9 cellular contexts compared by ENCODE assay signal in genomic region chr10:80204801-80205477, GRCh38. TPM values are rescaled to one million over a fixed set of nuclear protein-coding genes. Genes with fewer than 3 reads are reported as not detected.
DNase-seq lines count a peak whose midpoint lies in the region; ATAC-seq, FAIRE-seq and TF ChIP-seq lines count a peak whose summit lies in the region.
"Had no signal": no experiment of that assay in that cellular context is flagged by ENCODE, and none has a peak within 500 bp of the region (broad histone marks: within the 10 kb centered on the region; RNA-seq: fewer than 3 reads in every experiment).

No MANE protein-coding gene starts in this region.

- peaks cover 50% of the 10 kb centered on the region for H4K20me1 ChIP-seq in PC-3 (ENCODE audit: low read length)
- peaks cover 27% of the 10 kb centered on the region for H4K20me1 ChIP-seq in K562 (replicated peaks; ENCODE audit: control insufficient read depth, insufficient read depth, low read length)

- ATAC-seq in HG02759 (IDR thresholded peaks at IDR 0.05; ENCODE audit: unreplicated experiment) (peak; percentile 46), PC-3 (peak; percentile 2), K562 (peak; percentile 64)

- POLR2A ChIA-PET in PC-3 (lab: Charles Lee; ENCODE audit: unreplicated experiment) = interaction anchor here (0.5 to 1.3 kb wide), 7 partner anchors 11 to 126 kb away, joined by 3 to 13 read pairs (median 3); partner anchors contain the start of gene TMEM254
- POLR2A ChIA-PET in K562 (lab: Yijun Ruan, JAX) = interaction anchor here (1.4 to 2.5 kb wide), 3 partner anchors 10 to 39 kb away, joined by 3 to 15 read pairs (median 6); no protein-coding TSS in a partner anchor

- no peak for FAIRE-seq in K562 (lab: Jason Lieb, UNC)
- FAIRE-seq in HTR-8/SVneo (lab: Jason Lieb, UNC) = no peak
- FAIRE-seq: G401.6 had no signal

- H3K27ac ChIP-seq in PC-3 (ENCODE audit: low read length) = peak overlapping the region; percentile 80
- peak overlapping the region; percentile 91 for H3K27ac ChIP-seq in K562 (ENCODE audit: extremely low read depth, low read depth, low read length)

- DNase-seq in NCI-H2227 (lab: John Stamatoyannopoulos, UW; ENCODE audit: unreplicated experiment) (peak; percentile 24), NCI-H2227 treated with DMSO at 0.1 percent for 48 hours (lab: John Stamatoyannopoulos, UW) (no peak), PC-3 (peak; percentile 75), K562 (ENCODE audit: extremely low read depth in 1 of 4, low spot score in 3 of 4) (peak; percentile 69 to 85 (median 78)), islet precursor cell (peak; percentile 64), HTR-8/SVneo (ENCODE audit: insufficient read length, low spot score) (no peak)
- peak; percentile 24 for DNase-seq in stimulated activated CD8-positive, alpha-beta memory T cell treated with anti-CD3 and anti-CD28 coated beads, Interleukin-4, amount 100 ng/mL, for 24 hours (ENCODE audit: low read depth)

- H3K9me3 ChIP-seq in PC-3 (ENCODE audit: low read length) (no peaks in the 10 kb centered on the region), K562 (replicated peaks; ENCODE audit: control insufficient read depth, insufficient read depth, low read depth, low read length) (no peaks in the 10 kb centered on the region)

- intact Hi-C loops in PC-3 (cut with micrococcal nuclease) = loop anchor here (1.0 to 5.0 kb wide), 6 partner anchors 9 to 760 kb away; partner anchors contain the start of genes TMEM254 and ZCCHC24
- intact Hi-C loops in K562 (cut with micrococcal nuclease) = loop anchor here (5.0 kb wide), 1 partner anchor 58 kb away; no protein-coding TSS in a partner anchor

- no peaks in the 10 kb centered on the region for H3K9me2 ChIP-seq in PC-3 (replicated peaks; ENCODE audit: low read length)

- H3K4me1 ChIP-seq in PC-3 (ENCODE audit: insufficient read depth, low read length) = peaks cover 81% of the 10 kb centered on the region
- peaks cover 51 to 68% of the 10 kb centered on the region in 2 experiments for H3K4me1 ChIP-seq in K562 (replicated peaks in 1 of 2; ENCODE audit: control insufficient read depth in 2 of 2, insufficient read depth in 2 of 2, low read length in 2 of 2)

- H2AFZ ChIP-seq in PC-3 (ENCODE audit: low read length) = no peak overlapping the region; the same call in 1 of the 2 replicates
- peak overlapping the region; percentile 99 for H2AFZ ChIP-seq in K562 (ENCODE audit: low read depth, low read length)

- no peaks in the 10 kb centered on the region for H3K27me3 ChIP-seq in PC-3 (ENCODE audit: low read length)
- H3K27me3 ChIP-seq in K562 (ENCODE audit: control insufficient read depth in 2 of 2, insufficient read depth in 2 of 2, low read length in 2 of 2) = no peaks in the 10 kb centered on the region

- BruUV-seq in PC-3 (replicated peaks; lab: Mats Ljungman, UMichigan) = no TSS peak
- no TSS peak for BruUV-seq in K562 (replicated peaks; lab: Mats Ljungman, UMichigan)

- H3K79me2 ChIP-seq in PC-3 (ENCODE audit: low read length) (peaks cover 95% of the 10 kb centered on the region), K562 (ENCODE audit: control insufficient read depth, insufficient read depth, low read length) (peaks cover 62% of the 10 kb centered on the region)

- under 1% methylated on average over 41 of the region's 63 CpGs for WGBS in K562 (ENCODE audit: insufficient coverage, low coverage, missing lambda C conversion rate)

- TF ChIP-seq RAD21 in K562 (CRISPR knock-in tag; conservative IDR thresholded peaks at IDR 0.05 in 1 of 2, IDR thresholded peaks at IDR 0.05 in 1 of 2) = no peak

- TF ChIP-seq EP300 in K562 (IDR thresholded peaks at IDR 0.05; ENCODE audit: low read length) = no peak

- CTCF ChIA-PET in PC-3 (lab: Charles Lee) = interaction anchor here (0.6 to 1.2 kb wide), 2 partner anchors 43 to 1048 kb away, joined by 3 to 4 read pairs; no protein-coding TSS in a partner anchor
- CTCF ChIA-PET in K562 (lab: Yijun Ruan, JAX; ENCODE audit: low intra/inter-chr PET ratio) = no interaction called here

- H3F3A ChIP-seq in PC-3 (ENCODE audit: low read length, unreplicated experiment) = peaks cover 4% of the 10 kb centered on the region

- peaks cover 14% of the 10 kb centered on the region; the same call in 1 of the 2 replicates for H3K36me3 ChIP-seq in PC-3 (ENCODE audit: low read depth, low read length)
- H3K36me3 ChIP-seq in K562 (ENCODE audit: control insufficient read depth, insufficient read depth, low read length) = peaks cover 11% of the 10 kb centered on the region

- H3K4me3 ChIP-seq in PC-3 (ENCODE audit: low read length) (peak overlapping the region; percentile 69), K562 (peak overlapping the region; percentile 86)

- H3K4me2 ChIP-seq in PC-3 (ENCODE audit: low read length) (peak overlapping the region; percentile 77), K562 (ENCODE audit: insufficient read depth, low read length) (peak overlapping the region; percentile 96)

- peak overlapping the region; percentile 74 for H3K9ac ChIP-seq in PC-3 (ENCODE audit: low read length)
- H3K9ac ChIP-seq in K562 (ENCODE audit: insufficient read depth in 1 of 2, low read depth in 2 of 2, low read length in 2 of 2) = peak overlapping the region; percentile 87 to 95

- in situ Hi-C loops in K562 (cut with MboI) = no loop called here

- no peak for TF ChIP-seq CTCF in PC-3 (conservative IDR thresholded peaks at IDR 0.05; ENCODE audit: low read depth, low read length)
- no peak for TF ChIP-seq CTCF in K562 (IDR thresholded peaks at IDR 0.05 in 2 of 3, conservative IDR thresholded peaks at IDR 0.05 in 1 of 3; ENCODE audit: insufficient read depth in 2 of 3, low read depth in 1 of 3, low read length in 3 of 3)

- peaks cover 3% of the 10 kb centered on the region for H3K9me1 ChIP-seq in K562 (ENCODE audit: control insufficient read depth, insufficient read depth, low read length)

- TF ChIP-seq POLR2A in K562 (conservative IDR thresholded peaks at IDR 0.05) = no peak

TF ChIP-seq in K562, 482 proteins besides CTCF, POLR2A, EP300 and RAD21 (continues in another document):
- TF ChIP-seq CXXC5 (CRISPR knock-in tag; IDR thresholded peaks at IDR 0.05) (peak; percentile 25), HDAC1 (IDR thresholded peaks at IDR 0.05) (0 out of 4 replicates have a peak, but pooled peaks of 1 of the 2 experiments have one; percentile 38), HNRNPK (IDR thresholded peaks at IDR 0.05; ENCODE audit: low read depth, low read length, poor library complexity, severe bottlenecking) (peak; percentile 76), SLC30A9 (CRISPR knock-in tag; IDR thresholded peaks at IDR 0.05) (no peak), E2F6 (IDR thresholded peaks at IDR 0.05; ENCODE audit: borderline replicate concordance in 1 of 2, extremely low read depth in 1 of 2, insufficient read depth in 1 of 2, insufficient read length in 1 of 2, low read depth in 1 of 2, low read length in 1 of 2, poor library complexity in 1 of 2, severe bottlenecking in 1 of 2) (peak; percentile 17 to 24), BRD4 (IDR thresholded peaks at IDR 0.05) (peak; percentile 19; the same call in 1 of the 2 replicates), IRF2 (CRISPR knock-in tag; IDR thresholded peaks at IDR 0.05) (no peak)
- TF ChIP-seq, protein P1, sequence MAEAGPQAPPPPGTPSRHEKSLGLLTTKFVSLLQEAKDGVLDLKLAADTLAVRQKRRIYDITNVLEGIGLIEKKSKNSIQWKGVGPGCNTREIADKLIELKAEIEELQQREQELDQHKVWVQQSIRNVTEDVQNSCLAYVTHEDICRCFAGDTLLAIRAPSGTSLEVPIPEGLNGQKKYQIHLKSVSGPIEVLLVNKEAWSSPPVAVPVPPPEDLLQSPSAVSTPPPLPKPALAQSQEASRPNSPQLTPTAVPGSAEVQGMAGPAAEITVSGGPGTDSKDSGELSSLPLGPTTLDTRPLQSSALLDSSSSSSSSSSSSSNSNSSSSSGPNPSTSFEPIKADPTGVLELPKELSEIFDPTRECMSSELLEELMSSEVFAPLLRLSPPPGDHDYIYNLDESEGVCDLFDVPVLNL (CRISPR knock-in tag; IDR thresholded peaks at IDR 0.05; ENCODE audit: low read depth) = no peak

RNA-seq across cellular contexts. Expression of gene ANXA11, which starts 0.4 kb away (rescaled TPM):
- total RNA-seq in PC-3 (2014; rRNA removed) = 434 and 520 TPM in 2 replicates
- 76.5 and 119 TPM in 2 replicates for total RNA-seq in K562 (2011; cell fraction: chromatin; rRNA removed; ENCODE audit: low replicate concordance)
- 60.7 and 61.5 TPM in 2 replicates for total RNA-seq in K562 (2011; cell fraction: nucleolus; rRNA removed)
- 69.1 and 105 TPM in 2 replicates for total RNA-seq in K562 (2011; cell fraction: nucleoplasm; rRNA removed)
- 109 and 153 TPM in 2 replicates for total RNA-seq in K562 (2014; rRNA removed)
- total RNA-seq in K562 (2014; rRNA removed; fragmentation: Illumina TruSeq; extraction: Trizol) = 107 and 116 TPM in 2 replicates
- total RNA-seq in K562 (2015; rRNA removed; fragmentation: Illumina TruSeq; extraction: Trizol) = 148 and 173 TPM in 2 replicates
- total RNA-seq in K562 (2021) = 182 and 201 TPM in 2 replicates
- polyA plus RNA-seq in K562 (2011; rRNA removed) = 110 and 146 TPM in 2 replicates
- 75.9 and 170 TPM in 2 replicates for polyA plus RNA-seq in K562 (2011; cell fraction: cytosol; rRNA removed)
- 61.3 and 66.0 TPM in 2 replicates for polyA plus RNA-seq in K562 (2011; cell fraction: nucleus; rRNA removed)
- 265 and 356 TPM in 2 replicates for polyA plus RNA-seq in K562 (2012)
- polyA plus RNA-seq in K562 (2014; fragmentation: Illumina TruSeq; extraction: Trizol) = 212 and 243 TPM in 2 replicates
- 10 to 100 TPM; 43.6 to 70.0 TPM for polyA plus RNA-seq in K562 (2014; fragmentation: Nextera tagmentation; extraction: Ambion mirVana)
- polyA plus RNA-seq in K562 (2014; rRNA removed) = 95.7 and 97.6 TPM in 2 replicates
- polyA minus RNA-seq in K562 (2011; rRNA and poly(A)+ RNA removed) = 62.3 and 65.3 TPM in 2 replicates
- 86.2 and 98.5 TPM in 2 replicates for polyA minus RNA-seq in K562 (2011; cell fraction: cytosol; rRNA and poly(A)+ RNA removed)
- polyA minus RNA-seq in K562 (2011; cell fraction: nucleus; rRNA and poly(A)+ RNA removed) = 25.7 and 32.5 TPM in 2 replicates

Comparison
In these comparisons a context has a peak if more than half of its experiments do, and no peak if none do; other contexts are left out.
1. DNase-seq: peak in NCI-H2227 (single experiment), PC-3 (single experiment), K562 (4 of 4), islet precursor cell (single experiment) and stimulated activated CD8-positive, alpha-beta memory T cell treated with anti-CD3 and anti-CD28 coated beads, Interleukin-4, amount 100 ng/mL, for 24 hours (single experiment); none in NCI-H2227 treated with DMSO at 0.1 percent for 48 hours (single experiment) and HTR-8/SVneo (single experiment).
2. ATAC-seq: peak in every context shown above with its lines; median percentile 64 in K562; 46 in HG02759; 2 in PC-3.